In the genomic region with DNA sequence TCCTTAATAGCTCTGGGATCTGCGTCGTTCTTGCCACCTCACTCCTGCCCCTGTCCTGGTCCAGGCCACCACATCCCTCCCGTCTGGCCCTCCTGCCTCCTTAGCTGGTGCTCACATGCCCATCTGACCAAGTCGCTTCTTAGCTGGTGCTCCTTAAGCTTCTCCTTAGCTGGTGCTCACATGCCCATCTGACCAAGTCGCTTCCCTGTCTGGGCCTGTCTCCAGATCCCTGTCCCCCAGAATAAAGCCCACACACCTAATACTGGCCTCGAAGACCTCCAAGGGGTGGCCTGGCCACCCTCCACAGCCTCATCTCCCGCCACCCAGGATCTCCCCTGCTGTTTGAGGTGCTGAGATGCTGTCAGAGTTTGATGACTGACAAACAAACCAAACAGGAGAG, we compare ENCODE assay signal across 24 cellular contexts. TPM values are rescaled to one million over a fixed set of nuclear protein-coding genes. Genes with fewer than 3 reads are reported as not detected.
"Had no signal": no experiment of that assay in that cellular context is flagged by ENCODE, and none has a peak within 500 bp of the region (broad histone marks: within the 10 kb centered on the region; RNA-seq: fewer than 3 reads in every experiment).

No MANE protein-coding gene starts in this region.

- FAIRE-seq: colon, TTC549 had no signal

- H3K27ac ChIP-seq: adrenal gland, body of pancreas, esophagus muscularis mucosa, foreskin keratinocyte, gastrocnemius medialis, VCaP had no signal

- H3K27ac Mint-ChIP-seq: activated CD4-positive, alpha-beta memory T cell treated with anti-CD3 and anti-CD28 coated beads, Interleukin-2, amount 10 ng/mL, durations not matched to agents 7 days and 5 days; activated CD4-positive, alpha-beta T cell treated with anti-CD3 and anti-CD28 coated beads, Interleukin-2, amount 10 ng/mL, durations not matched to agents 7 days and 5 days; activated naive CD4-positive, alpha-beta T cell treated with anti-CD3 and anti-CD28 coated beads for 36 hours; activated naive CD4-positive, alpha-beta T cell treated with anti-CD3 and anti-CD28 coated beads, Interleukin-2, amount 50 U/mL, for 24 hours; activated naive CD8-positive, alpha-beta T cell treated with anti-CD3 and anti-CD28 coated beads for 36 hours; activated naive CD8-positive, alpha-beta T cell treated with anti-CD3 and anti-CD28 coated beads, Interleukin-2, amount 50 U/mL, for 24 hours; activated T-helper 2 cell treated with anti-CD3 and anti-CD28 coated beads, Interferon-gamma antibody, Interleukin-2, Interleukin-4, amounts not matched to agents 10 μg/mL and 5 μg/mL and 100 μg/mL, durations not matched to agents 14 hours and 24 hours and 36 hours; WTC11 had no signal

- DNase-seq: cortex of kidney had no signal

- H3K36me3 Mint-ChIP-seq: activated naive CD4-positive, alpha-beta T cell treated with anti-CD3 and anti-CD28 coated beads, Interleukin-2, amount 50 U/mL, for 24 hours; activated naive CD8-positive, alpha-beta T cell treated with anti-CD3 and anti-CD28 coated beads for 36 hours; WTC11 had no signal

- H3K9me3 Mint-ChIP-seq: activated CD4-positive, alpha-beta memory T cell treated with anti-CD3 and anti-CD28 coated beads, Interleukin-2, amount 10 ng/mL, durations not matched to agents 7 days and 5 days; activated CD4-positive, alpha-beta T cell treated with anti-CD3 and anti-CD28 coated beads, Interleukin-2, amount 10 ng/mL, durations not matched to agents 7 days and 5 days; activated naive CD4-positive, alpha-beta T cell treated with anti-CD3 and anti-CD28 coated beads for 36 hours; activated naive CD4-positive, alpha-beta T cell treated with anti-CD3 and anti-CD28 coated beads, Interleukin-2, amount 50 U/mL, for 24 hours; activated naive CD8-positive, alpha-beta T cell treated with anti-CD3 and anti-CD28 coated beads for 36 hours; activated naive CD8-positive, alpha-beta T cell treated with anti-CD3 and anti-CD28 coated beads, Interleukin-2, amount 50 U/mL, for 24 hours; activated T-cell treated with anti-CD3 and anti-CD28 coated beads, Interleukin-2, amount 50 U/mL, for 4 hours; activated T-helper 2 cell treated with anti-CD3 and anti-CD28 coated beads, Interferon-gamma antibody, Interleukin-2, Interleukin-4, amounts not matched to agents 10 μg/mL and 5 μg/mL and 100 μg/mL, durations not matched to agents 14 hours and 24 hours and 36 hours; effector memory CD8-positive, alpha-beta T cell; WTC11 had no signal

- H3K4me3 Mint-ChIP-seq: activated CD4-positive, alpha-beta memory T cell treated with anti-CD3 and anti-CD28 coated beads, Interleukin-2, amount 10 ng/mL, durations not matched to agents 7 days and 5 days; activated CD4-positive, alpha-beta T cell treated with anti-CD3 and anti-CD28 coated beads, Interleukin-2, amount 10 ng/mL, durations not matched to agents 7 days and 5 days; activated naive CD4-positive, alpha-beta T cell treated with anti-CD3 and anti-CD28 coated beads for 36 hours; activated naive CD8-positive, alpha-beta T cell treated with anti-CD3 and anti-CD28 coated beads for 36 hours; activated naive CD8-positive, alpha-beta T cell treated with anti-CD3 and anti-CD28 coated beads, Interleukin-2, amount 50 U/mL, for 24 hours; activated T-cell treated with anti-CD3 and anti-CD28 coated beads, Interleukin-2, amount 50 U/mL, for 4 hours had no signal

- H3K36me3 ChIP-seq: adrenal gland, esophagus muscularis mucosa, gastrocnemius medialis had no signal

- H3K9me3 ChIP-seq: adrenal gland, body of pancreas, esophagus muscularis mucosa, gastrocnemius medialis had no signal

- H3K4me3 ChIP-seq: adrenal gland, body of pancreas, esophagus muscularis mucosa, gastrocnemius medialis had no signal

RNA-seq across cellular contexts. Expression of a gene that starts 35.2 kb away (rescaled TPM):
- total RNA-seq: activated CD4-positive, alpha-beta memory T cell treated with anti-CD3 and anti-CD28 coated beads, Interleukin-2, amount 10 ng/mL, durations not matched to agents 7 days and 5 days; activated CD4-positive, alpha-beta T cell treated with anti-CD3 and anti-CD28 coated beads, Interleukin-2, amount 10 ng/mL, durations not matched to agents 7 days and 5 days; activated naive CD4-positive, alpha-beta T cell treated with anti-CD3 and anti-CD28 coated beads for 36 hours; activated naive CD8-positive, alpha-beta T cell treated with anti-CD3 and anti-CD28 coated beads for 36 hours; activated T-cell treated with anti-CD3 and anti-CD28 coated beads, Interleukin-2, amount 50 U/mL, for 4 hours; activated T-helper 2 cell treated with anti-CD3 and anti-CD28 coated beads, Interferon-gamma antibody, Interleukin-2, Interleukin-4, amounts not matched to agents 10 μg/mL and 5 μg/mL and 100 μg/mL, durations not matched to agents 14 hours and 24 hours and 36 hours; aorta; body of pancreas; chondrocyte; dermis blood vessel endothelial cell; foreskin keratinocyte; gastrocnemius medialis; T-helper 1 cell treated with Interleukin-12 subunit alpha and Interleukin-12 subunit beta and Interleukin-4 antibody, amounts not matched to agents 30 ng/mL and 1 ng/mL, for 36 hours; T-helper 2 cell treated with Interferon-gamma antibody and Interleukin-4, amounts not matched to agents 100 ng/mL and 5 ng/mL, for 36 hours; WTC11 had no signal
- polyA plus RNA-seq: aorta, foreskin keratinocyte had no signal
